In genomic region chr19:16259385-16260159, GRCh38 we compare ENCODE assay signal across 1 cellular context.
TF ChIP-seq lines count a peak whose summit lies in the region.

No MANE protein-coding gene starts in this region.

TF ChIP-seq in GM12878, 131 proteins besides CTCF, POLR2A, EP300 and RAD21 (continued from another document):
- TF ChIP-seq HDAC6 (IDR thresholded peaks at IDR 0.05; ENCODE audit: unreplicated experiment) = no peak
